In the genomic region with DNA sequence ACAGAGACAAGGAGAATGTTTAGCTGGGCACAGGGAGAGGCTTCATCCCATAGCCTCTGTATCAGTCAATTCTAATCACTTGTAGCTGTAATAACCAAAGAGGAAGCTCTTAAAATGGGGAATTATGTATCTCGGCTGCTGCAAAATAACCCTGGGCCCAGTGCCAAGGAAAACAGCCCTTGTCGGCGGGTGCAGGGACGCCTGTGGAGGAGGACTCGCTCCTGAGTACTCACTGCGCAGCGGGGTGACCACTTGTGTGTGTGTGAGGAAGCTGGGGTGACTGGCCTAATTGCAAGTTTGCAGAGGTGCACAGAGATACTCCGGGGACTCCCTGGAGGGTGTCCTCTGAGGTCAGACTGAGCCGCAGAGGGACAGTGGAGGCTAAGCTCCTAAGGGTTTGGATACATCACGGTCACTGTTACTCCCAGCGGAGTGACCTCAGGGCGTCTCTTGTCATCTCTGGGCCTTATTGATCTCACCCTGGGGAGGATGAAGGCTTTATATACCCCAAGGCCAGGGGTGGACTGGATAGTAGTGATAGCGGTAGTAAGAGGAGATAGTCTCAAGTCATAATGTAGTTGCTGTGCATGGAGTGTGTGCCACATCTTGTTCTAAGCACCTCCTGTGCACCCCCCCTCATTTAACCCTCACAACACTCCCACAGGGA, we compare ENCODE assay signal across 1 cellular context.
TF ChIP-seq lines count a peak whose summit lies in the region.

No MANE protein-coding gene starts in this region.

TF ChIP-seq in K562, 482 proteins besides CTCF, POLR2A, EP300 and RAD21 (continues in another document):
- TF ChIP-seq, protein P1, sequence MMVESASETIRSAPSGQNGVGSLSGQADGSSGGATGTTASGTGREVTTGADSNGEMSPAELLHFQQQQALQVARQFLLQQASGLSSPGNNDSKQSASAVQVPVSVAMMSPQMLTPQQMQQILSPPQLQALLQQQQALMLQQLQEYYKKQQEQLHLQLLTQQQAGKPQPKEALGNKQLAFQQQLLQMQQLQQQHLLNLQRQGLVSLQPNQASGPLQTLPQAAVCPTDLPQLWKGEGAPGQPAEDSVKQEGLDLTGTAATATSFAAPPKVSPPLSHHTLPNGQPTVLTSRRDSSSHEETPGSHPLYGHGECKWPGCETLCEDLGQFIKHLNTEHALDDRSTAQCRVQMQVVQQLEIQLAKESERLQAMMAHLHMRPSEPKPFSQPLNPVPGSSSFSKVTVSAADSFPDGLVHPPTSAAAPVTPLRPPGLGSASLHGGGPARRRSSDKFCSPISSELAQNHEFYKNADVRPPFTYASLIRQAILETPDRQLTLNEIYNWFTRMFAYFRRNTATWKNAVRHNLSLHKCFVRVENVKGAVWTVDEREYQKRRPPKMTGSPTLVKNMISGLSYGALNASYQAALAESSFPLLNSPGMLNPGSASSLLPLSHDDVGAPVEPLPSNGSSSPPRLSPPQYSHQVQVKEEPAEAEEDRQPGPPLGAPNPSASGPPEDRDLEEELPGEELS (CRISPR knock-in tag; IDR thresholded peaks at IDR 0.05; ENCODE audit: borderline replicate concordance), result no peak
- TF ChIP-seq HMBOX1 (IDR thresholded peaks at IDR 0.05) (peak; percentile 41; the same call in 1 of the 2 replicates), GMEB1 (CRISPR knock-in tag; IDR thresholded peaks at IDR 0.05) (no peak), KDM2B (CRISPR knock-in tag; IDR thresholded peaks at IDR 0.05) (no peak), TFAM (CRISPR knock-in tag; conservative IDR thresholded peaks at IDR 0.05) (no peak), CREB5 (CRISPR knock-in tag; IDR thresholded peaks at IDR 0.05) (no peak), CBX3 (IDR thresholded peaks at IDR 0.05; ENCODE audit: borderline replicate concordance in 1 of 2, low read length in 2 of 2) (0 out of 3 replicates have a peak, but pooled peaks of 1 of the 2 experiments have one; percentile 32), RFX5 (IDR thresholded peaks at IDR 0.05; ENCODE audit: low read depth, low read length) (no peak), ZNF75A (CRISPR knock-in tag; IDR thresholded peaks at IDR 0.05) (no peak), VEZF1 (CRISPR knock-in tag; IDR thresholded peaks at IDR 0.05) (no peak), HDAC1 (IDR thresholded peaks at IDR 0.05) (peak in 1 of 2 experiments; percentile 74; a peak in 2 of 4 replicates), HMGN3 (IDR thresholded peaks at IDR 0.05; ENCODE audit: borderline replicate concordance, extremely low read depth, insufficient read length, low read depth, low read length) (peak; percentile 25), JUN (IDR thresholded peaks at IDR 0.05; ENCODE audit: borderline replicate concordance, low read depth, low read length) (no peak), JUN (CRISPR knock-in tag; IDR thresholded peaks at IDR 0.05; ENCODE audit: borderline replicate concordance) (no peak), ZNF384 (IDR thresholded peaks at IDR 0.05; ENCODE audit: low read depth, low read length) (no peak), ZNF277 (CRISPR knock-in tag; IDR thresholded peaks at IDR 0.05; ENCODE audit: borderline replicate concordance) (no peak), ZFP91 (CRISPR knock-in tag; IDR thresholded peaks at IDR 0.05) (no peak), HDAC2 (IDR thresholded peaks at IDR 0.05) (no peak), CBX1 (IDR thresholded peaks at IDR 0.05; ENCODE audit: low read depth) (0 out of 2 replicates have a peak, but pooled peaks have one; percentile 79), MED1 (CRISPR knock-in tag; IDR thresholded peaks at IDR 0.05; ENCODE audit: borderline replicate concordance) (no peak), CAMTA2 (CRISPR knock-in tag; conservative IDR thresholded peaks at IDR 0.05) (no peak)
- TF ChIP-seq, protein P2, sequence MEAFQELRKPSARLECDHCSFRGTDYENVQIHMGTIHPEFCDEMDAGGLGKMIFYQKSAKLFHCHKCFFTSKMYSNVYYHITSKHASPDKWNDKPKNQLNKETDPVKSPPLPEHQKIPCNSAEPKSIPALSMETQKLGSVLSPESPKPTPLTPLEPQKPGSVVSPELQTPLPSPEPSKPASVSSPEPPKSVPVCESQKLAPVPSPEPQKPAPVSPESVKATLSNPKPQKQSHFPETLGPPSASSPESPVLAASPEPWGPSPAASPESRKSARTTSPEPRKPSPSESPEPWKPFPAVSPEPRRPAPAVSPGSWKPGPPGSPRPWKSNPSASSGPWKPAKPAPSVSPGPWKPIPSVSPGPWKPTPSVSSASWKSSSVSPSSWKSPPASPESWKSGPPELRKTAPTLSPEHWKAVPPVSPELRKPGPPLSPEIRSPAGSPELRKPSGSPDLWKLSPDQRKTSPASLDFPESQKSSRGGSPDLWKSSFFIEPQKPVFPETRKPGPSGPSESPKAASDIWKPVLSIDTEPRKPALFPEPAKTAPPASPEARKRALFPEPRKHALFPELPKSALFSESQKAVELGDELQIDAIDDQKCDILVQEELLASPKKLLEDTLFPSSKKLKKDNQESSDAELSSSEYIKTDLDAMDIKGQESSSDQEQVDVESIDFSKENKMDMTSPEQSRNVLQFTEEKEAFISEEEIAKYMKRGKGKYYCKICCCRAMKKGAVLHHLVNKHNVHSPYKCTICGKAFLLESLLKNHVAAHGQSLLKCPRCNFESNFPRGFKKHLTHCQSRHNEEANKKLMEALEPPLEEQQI (IDR thresholded peaks at IDR 0.05), result no peak
- TF ChIP-seq, protein P3, sequence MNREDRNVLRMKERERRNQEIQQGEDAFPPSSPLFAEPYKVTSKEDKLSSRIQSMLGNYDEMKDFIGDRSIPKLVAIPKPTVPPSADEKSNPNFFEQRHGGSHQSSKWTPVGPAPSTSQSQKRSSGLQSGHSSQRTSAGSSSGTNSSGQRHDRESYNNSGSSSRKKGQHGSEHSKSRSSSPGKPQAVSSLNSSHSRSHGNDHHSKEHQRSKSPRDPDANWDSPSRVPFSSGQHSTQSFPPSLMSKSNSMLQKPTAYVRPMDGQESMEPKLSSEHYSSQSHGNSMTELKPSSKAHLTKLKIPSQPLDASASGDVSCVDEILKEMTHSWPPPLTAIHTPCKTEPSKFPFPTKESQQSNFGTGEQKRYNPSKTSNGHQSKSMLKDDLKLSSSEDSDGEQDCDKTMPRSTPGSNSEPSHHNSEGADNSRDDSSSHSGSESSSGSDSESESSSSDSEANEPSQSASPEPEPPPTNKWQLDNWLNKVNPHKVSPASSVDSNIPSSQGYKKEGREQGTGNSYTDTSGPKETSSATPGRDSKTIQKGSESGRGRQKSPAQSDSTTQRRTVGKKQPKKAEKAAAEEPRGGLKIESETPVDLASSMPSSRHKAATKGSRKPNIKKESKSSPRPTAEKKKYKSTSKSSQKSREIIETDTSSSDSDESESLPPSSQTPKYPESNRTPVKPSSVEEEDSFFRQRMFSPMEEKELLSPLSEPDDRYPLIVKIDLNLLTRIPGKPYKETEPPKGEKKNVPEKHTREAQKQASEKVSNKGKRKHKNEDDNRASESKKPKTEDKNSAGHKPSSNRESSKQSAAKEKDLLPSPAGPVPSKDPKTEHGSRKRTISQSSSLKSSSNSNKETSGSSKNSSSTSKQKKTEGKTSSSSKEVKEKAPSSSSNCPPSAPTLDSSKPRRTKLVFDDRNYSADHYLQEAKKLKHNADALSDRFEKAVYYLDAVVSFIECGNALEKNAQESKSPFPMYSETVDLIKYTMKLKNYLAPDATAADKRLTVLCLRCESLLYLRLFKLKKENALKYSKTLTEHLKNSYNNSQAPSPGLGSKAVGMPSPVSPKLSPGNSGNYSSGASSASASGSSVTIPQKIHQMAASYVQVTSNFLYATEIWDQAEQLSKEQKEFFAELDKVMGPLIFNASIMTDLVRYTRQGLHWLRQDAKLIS (CRISPR knock-in tag; IDR thresholded peaks at IDR 0.05), result no peak
- TF ChIP-seq, protein P4, sequence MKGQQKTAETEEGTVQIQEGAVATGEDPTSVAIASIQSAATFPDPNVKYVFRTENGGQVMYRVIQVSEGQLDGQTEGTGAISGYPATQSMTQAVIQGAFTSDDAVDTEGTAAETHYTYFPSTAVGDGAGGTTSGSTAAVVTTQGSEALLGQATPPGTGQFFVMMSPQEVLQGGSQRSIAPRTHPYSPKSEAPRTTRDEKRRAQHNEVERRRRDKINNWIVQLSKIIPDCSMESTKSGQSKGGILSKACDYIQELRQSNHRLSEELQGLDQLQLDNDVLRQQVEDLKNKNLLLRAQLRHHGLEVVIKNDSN (CRISPR knock-in tag; IDR thresholded peaks at IDR 0.05), result no peak
- TF ChIP-seq, protein P5, sequence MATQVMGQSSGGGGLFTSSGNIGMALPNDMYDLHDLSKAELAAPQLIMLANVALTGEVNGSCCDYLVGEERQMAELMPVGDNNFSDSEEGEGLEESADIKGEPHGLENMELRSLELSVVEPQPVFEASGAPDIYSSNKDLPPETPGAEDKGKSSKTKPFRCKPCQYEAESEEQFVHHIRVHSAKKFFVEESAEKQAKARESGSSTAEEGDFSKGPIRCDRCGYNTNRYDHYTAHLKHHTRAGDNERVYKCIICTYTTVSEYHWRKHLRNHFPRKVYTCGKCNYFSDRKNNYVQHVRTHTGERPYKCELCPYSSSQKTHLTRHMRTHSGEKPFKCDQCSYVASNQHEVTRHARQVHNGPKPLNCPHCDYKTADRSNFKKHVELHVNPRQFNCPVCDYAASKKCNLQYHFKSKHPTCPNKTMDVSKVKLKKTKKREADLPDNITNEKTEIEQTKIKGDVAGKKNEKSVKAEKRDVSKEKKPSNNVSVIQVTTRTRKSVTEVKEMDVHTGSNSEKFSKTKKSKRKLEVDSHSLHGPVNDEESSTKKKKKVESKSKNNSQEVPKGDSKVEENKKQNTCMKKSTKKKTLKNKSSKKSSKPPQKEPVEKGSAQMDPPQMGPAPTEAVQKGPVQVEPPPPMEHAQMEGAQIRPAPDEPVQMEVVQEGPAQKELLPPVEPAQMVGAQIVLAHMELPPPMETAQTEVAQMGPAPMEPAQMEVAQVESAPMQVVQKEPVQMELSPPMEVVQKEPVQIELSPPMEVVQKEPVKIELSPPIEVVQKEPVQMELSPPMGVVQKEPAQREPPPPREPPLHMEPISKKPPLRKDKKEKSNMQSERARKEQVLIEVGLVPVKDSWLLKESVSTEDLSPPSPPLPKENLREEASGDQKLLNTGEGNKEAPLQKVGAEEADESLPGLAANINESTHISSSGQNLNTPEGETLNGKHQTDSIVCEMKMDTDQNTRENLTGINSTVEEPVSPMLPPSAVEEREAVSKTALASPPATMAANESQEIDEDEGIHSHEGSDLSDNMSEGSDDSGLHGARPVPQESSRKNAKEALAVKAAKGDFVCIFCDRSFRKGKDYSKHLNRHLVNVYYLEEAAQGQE (CRISPR knock-in tag; IDR thresholded peaks at IDR 0.05; ENCODE audit: low read depth), result no peak
